Comparison of ENCODE assay signal across 19 cellular contexts in the genomic region with DNA sequence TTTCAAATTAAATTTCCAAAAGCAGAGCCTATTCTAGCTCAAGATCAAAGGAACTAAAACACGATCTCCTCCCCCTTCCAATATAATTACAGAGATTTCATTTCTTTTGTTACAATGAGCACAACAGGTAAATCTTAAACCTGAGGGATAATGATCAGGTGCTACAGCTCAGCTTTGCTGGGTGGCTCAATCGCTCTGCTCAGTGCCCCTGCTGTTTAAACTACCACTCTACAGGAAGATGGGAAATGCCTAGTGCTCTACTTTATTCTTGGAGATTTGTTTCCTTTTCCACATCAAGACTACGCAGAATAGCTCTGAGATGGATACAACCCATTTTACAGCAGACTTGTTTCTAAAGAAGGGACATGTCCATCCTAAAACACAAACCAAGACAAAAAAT.
DNase-seq lines count a peak whose midpoint lies in the region; ATAC-seq and FAIRE-seq lines count a peak whose summit lies in the region.
"Had no signal": no experiment of that assay in that cellular context is flagged by ENCODE, and none has a peak within 500 bp of the region (broad histone marks: within the 10 kb centered on the region; RNA-seq: fewer than 3 reads in every experiment).

No MANE protein-coding gene starts in this region.

- no peak overlapping the region for H3K27ac Mint-ChIP-seq in activated CD4-positive, alpha-beta memory T cell treated with anti-CD3 and anti-CD28 coated beads, Interleukin-2, amount 10 ng/mL, durations not matched to agents 7 days and 5 days
- H3K27ac Mint-ChIP-seq: CD8-positive, alpha-beta T cell; T-helper 2 cell treated with Interferon-gamma antibody and Interleukin-4, amounts not matched to agents 5 μg/mL and 100 μg/mL, for 36 hours had no signal

- H3K36me3 ChIP-seq in H7 (replicated peaks; ENCODE audit: control insufficient read depth, insufficient read depth, low read length) = no peaks in the 10 kb centered on the region
- H3K36me3 ChIP-seq: BE2C had no signal

- H3K4me3 Mint-ChIP-seq in activated CD4-positive, alpha-beta memory T cell treated with anti-CD3 and anti-CD28 coated beads, Interleukin-2, amount 10 ng/mL, durations not matched to agents 7 days and 5 days = no peak overlapping the region
- H3K4me3 Mint-ChIP-seq: CD8-positive, alpha-beta T cell; T-helper 2 cell treated with Interferon-gamma antibody and Interleukin-4, amounts not matched to agents 5 μg/mL and 100 μg/mL, for 36 hours had no signal

- peaks cover 2% of the 10 kb centered on the region for H3K27me3 Mint-ChIP-seq in activated CD4-positive, alpha-beta memory T cell treated with anti-CD3 and anti-CD28 coated beads, Interleukin-2, amount 10 ng/mL, durations not matched to agents 7 days and 5 days

- peak; percentile 17 for FAIRE-seq in islet of Langerhans (lab: Jason Lieb, UNC)
- FAIRE-seq: HepG2 had no signal

- no peak for ATAC-seq in GM21619 (IDR thresholded peaks at IDR 0.05; ENCODE audit: unreplicated experiment)
- ATAC-seq: CD8-positive, alpha-beta T cell; HepG2; Panc1 had no signal

- no peaks in the 10 kb centered on the region for H3K27me3 ChIP-seq in H7 (ENCODE audit: control insufficient read depth, insufficient read depth, low read length)
- H3K27me3 ChIP-seq: BE2C had no signal

- POLR2A ChIA-PET in activated CD4-positive, alpha-beta memory T cell treated with anti-CD3 and anti-CD28 coated beads, Interleukin-2, amount 10 ng/mL, durations not matched to agents 7 days and 5 days (lab: Charles Lee) = no interaction called here

- no peak overlapping the region for H3K4me3 ChIP-seq in H7 (ENCODE audit: insufficient read depth, low read depth, low read length)

- no peaks in the 10 kb centered on the region for H3K36me3 Mint-ChIP-seq in activated CD4-positive, alpha-beta memory T cell treated with anti-CD3 and anti-CD28 coated beads, Interleukin-2, amount 10 ng/mL, durations not matched to agents 7 days and 5 days (ENCODE audit: low read depth)
- H3K36me3 Mint-ChIP-seq: CD8-positive, alpha-beta T cell had no signal

- H3K4me1 Mint-ChIP-seq in activated CD4-positive, alpha-beta memory T cell treated with anti-CD3 and anti-CD28 coated beads, Interleukin-2, amount 10 ng/mL, durations not matched to agents 7 days and 5 days = no peaks in the 10 kb centered on the region

- peaks cover under 1% of the 10 kb centered on the region for H3K9me3 Mint-ChIP-seq in activated CD4-positive, alpha-beta memory T cell treated with anti-CD3 and anti-CD28 coated beads, Interleukin-2, amount 10 ng/mL, durations not matched to agents 7 days and 5 days
- H3K9me3 Mint-ChIP-seq: CD8-positive, alpha-beta T cell; T-helper 2 cell treated with Interferon-gamma antibody and Interleukin-4, amounts not matched to agents 5 μg/mL and 100 μg/mL, for 36 hours had no signal

- CTCF ChIA-PET in activated CD4-positive, alpha-beta memory T cell treated with anti-CD3 and anti-CD28 coated beads, Interleukin-2, amount 10 ng/mL, durations not matched to agents 7 days and 5 days (lab: Charles Lee) = interaction anchor here (0.7 to 2.3 kb wide), 2 partner anchors 11 to 191 kb away, joined by 4 to 9 read pairs; no protein-coding TSS in a partner anchor

- DNase-seq in COR-L47 (lab: John Stamatoyannopoulos, UW) (peak; percentile 69), H7 (peak; percentile 54), NCI-H69 (lab: John Stamatoyannopoulos, UW) (peak; percentile 97), AG08395 (ENCODE audit: low spot score) (no peak)
- DNase-seq in activated CD4-positive, alpha-beta memory T cell treated with anti-CD3 and anti-CD28 coated beads, Interleukin-2, amount 10 ng/mL, durations not matched to agents 7 days and 5 days = no peak
- DNase-seq: BE2C; CD8-positive, alpha-beta T cell; DND-41; GDM1; GOT3; NCI-H1048; NCI-H1930; NCI-H226; NCI-H524 treated with DMSO at 0.1 percent for 48 hours had no signal

Comparison
In these comparisons a context has a peak if more than half of its experiments do, and no peak if none do; other contexts are left out.
1. DNase-seq: peak in COR-L47 (single experiment), H7 (single experiment) and NCI-H69 (single experiment); none in AG08395 (single experiment) and activated CD4-positive, alpha-beta memory T cell treated with anti-CD3 and anti-CD28 coated beads, Interleukin-2, amount 10 ng/mL, durations not matched to agents 7 days and 5 days (single experiment).